21 cellular contexts compared by ENCODE assay signal in the genomic region with DNA sequence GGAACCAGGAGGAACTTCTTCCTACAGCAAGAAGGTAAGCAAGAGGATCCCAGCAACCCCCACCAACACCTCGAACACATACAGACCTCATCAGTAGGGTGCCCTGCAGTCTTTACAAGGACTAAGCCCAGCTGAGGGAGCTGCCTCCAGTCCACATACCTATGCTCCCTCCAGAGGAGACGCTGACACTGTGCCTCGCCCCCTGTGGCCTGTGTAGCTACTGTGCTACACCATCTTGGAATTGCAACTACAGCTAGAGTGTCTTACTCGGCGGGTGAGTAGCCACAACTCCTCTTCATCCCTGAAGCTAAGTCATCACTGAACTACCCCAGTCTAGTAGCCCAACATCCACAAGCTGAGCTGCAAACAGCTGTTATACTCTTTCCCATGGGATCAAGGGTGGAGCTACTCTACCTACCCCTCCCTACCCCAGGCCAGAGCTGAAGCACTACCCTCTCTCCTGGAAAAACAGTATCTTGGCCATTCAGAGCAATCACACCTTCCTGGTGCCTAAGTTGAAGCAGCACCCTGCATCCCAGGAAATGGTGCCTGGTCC. TPM values are rescaled to one million over a fixed set of nuclear protein-coding genes. Genes with fewer than 3 reads are reported as not detected.
"Had no signal": no experiment of that assay in that cellular context is flagged by ENCODE, and none has a peak within 500 bp of the region (broad histone marks: within the 10 kb centered on the region; RNA-seq: fewer than 3 reads in every experiment).

No MANE protein-coding gene starts in this region.

- H3K4me3 ChIP-seq: ascending aorta, gastroesophageal sphincter, heart right ventricle, lower lobe of right lung, tibial nerve, uterus had no signal

- DNase-seq: activated CD4-positive, alpha-beta T cell treated with anti-CD3 and anti-CD28 coated beads, Interleukin-2, amount 10 ng/mL, durations not matched to agents 7 days and 5 days; activated CD8-positive, alpha-beta memory T cell treated with anti-CD3 and anti-CD28 coated beads for 24 hours; activated CD8-positive, alpha-beta memory T cell treated with anti-CD3 and anti-CD28 coated beads, Interleukin-2, amount 50 U/mL, for 48 hours; activated gamma-delta T cell; effector CD4-positive, alpha-beta T cell; heart right ventricle; lower lobe of right lung; occipital lobe; retina; stimulated activated CD4-positive, alpha-beta T cell treated with anti-CD3 and anti-CD28 coated beads, Interleukin-2, amount 100 ng/mL, for 24 hours; stimulated activated naive CD8-positive, alpha-beta T cell treated with anti-CD3 and anti-CD28 coated beads, Interleukin-15, Interleukin-2, amounts not matched to agents 100 U/mL and 50 U/mL, for 24 hours; T-helper 1 cell; T-helper 9 cell; uterus had no signal

- H3K4me1 Mint-ChIP-seq: mesothelial cell of epicardium, nephron had no signal

- FAIRE-seq: islet of Langerhans had no signal

- H3K27ac ChIP-seq: ascending aorta, gastroesophageal sphincter, heart right ventricle, lower lobe of right lung, tibial nerve, uterus had no signal

- H3K36me3 ChIP-seq: ascending aorta, gastroesophageal sphincter, heart right ventricle, lower lobe of right lung, tibial nerve, uterus had no signal

- H3K27me3 ChIP-seq: ascending aorta, uterus had no signal

- H3K4me3 Mint-ChIP-seq: activated CD4-positive, alpha-beta T cell treated with anti-CD3 and anti-CD28 coated beads, Interleukin-2, amount 10 ng/mL, durations not matched to agents 7 days and 5 days; activated naive CD4-positive, alpha-beta T cell treated with anti-CD3 and anti-CD28 coated beads, Interleukin-2, amount 50 U/mL, for 24 hours; mesothelial cell of epicardium; nephron had no signal

- H3K36me3 Mint-ChIP-seq: mesothelial cell of epicardium had no signal

- H3K9me3 ChIP-seq: ascending aorta, gastroesophageal sphincter, lower lobe of right lung, uterus had no signal

- H3K4me1 ChIP-seq: ascending aorta, gastroesophageal sphincter, heart right ventricle, lower lobe of right lung, tibial nerve, uterus had no signal

- H3K27ac Mint-ChIP-seq: activated CD4-positive, alpha-beta T cell treated with anti-CD3 and anti-CD28 coated beads, Interleukin-2, amount 10 ng/mL, durations not matched to agents 7 days and 5 days; activated naive CD4-positive, alpha-beta T cell treated with anti-CD3 and anti-CD28 coated beads, Interleukin-2, amount 50 U/mL, for 24 hours; mesothelial cell of epicardium; nephron had no signal

RNA-seq across cellular contexts. Expression of a gene that starts 42.2 kb away (rescaled TPM):
- total RNA-seq: activated CD4-positive, alpha-beta T cell treated with anti-CD3 and anti-CD28 coated beads, Interleukin-2, amount 10 ng/mL, durations not matched to agents 7 days and 5 days had no signal
